Comparison of ENCODE assay signal across 15 cellular contexts in genomic region chr10:16756561-16757221, GRCh38.
DNase-seq lines count a peak whose midpoint lies in the region; ATAC-seq and TF ChIP-seq lines count a peak whose summit lies in the region.
"Had no signal": no experiment of that assay in that cellular context is flagged by ENCODE, and none has a peak within 500 bp of the region (broad histone marks: within the 10 kb centered on the region; RNA-seq: fewer than 3 reads in every experiment).

No MANE protein-coding gene starts in this region.

- H3K27ac ChIP-seq in transverse colon: no peak overlapping the region

- TF ChIP-seq POLR2A in transverse colon (IDR thresholded peaks at IDR 0.05): no peak

- DNase-seq in GM04503 (ENCODE audit: low read depth) (peak; percentile 34), fibroblast of peridontal ligament (ENCODE audit: extremely low read depth) (peak; percentile 70), transverse colon (no peak)
- DNase-seq in T-helper 2 cell treated with Interferon-gamma antibody and Interleukin-4, amounts not matched to agents 5 μg/mL and 100 μg/mL, for 36 hours (ENCODE audit: low spot score): no peak
- DNase-seq: activated CD4-positive, alpha-beta memory T cell treated with anti-CD3 and anti-CD28 coated beads for 36 hours; effector CD4-positive, alpha-beta T cell; NCI-H2029 treated with DMSO at 0.1 percent for 48 hours; NCI-H526 treated with DMSO at 0.1 percent for 48 hours; nucleus accumbens; PC-3; SK-N-SH; stimulated activated CD4-positive, alpha-beta T cell treated with anti-CD3 and anti-CD28 coated beads, Interleukin-4, amount 100 ng/mL, for 4 hours had no signal

- no peaks in the 10 kb centered on the region for H3K27me3 ChIP-seq in transverse colon

- no peaks in the 10 kb centered on the region for H3K4me1 ChIP-seq in transverse colon

- H3K27ac Mint-ChIP-seq in T-helper 2 cell treated with Interferon-gamma antibody and Interleukin-4, amounts not matched to agents 5 μg/mL and 100 μg/mL, for 36 hours: peak overlapping the region; percentile 16
- no peak overlapping the region for H3K27ac Mint-ChIP-seq in stimulated activated memory B cell treated with anti-CD40 and anti-IgM and Interleukin-4, amounts not matched to agents 10 μg/mL and 1 μg/mL and 100 μg/mL, for 72 hours
- H3K27ac Mint-ChIP-seq: activated CD4-positive, alpha-beta memory T cell treated with anti-CD3 and anti-CD28 coated beads for 36 hours had no signal

- no peak overlapping the region for H3K4me3 Mint-ChIP-seq in T-helper 2 cell treated with Interferon-gamma antibody and Interleukin-4, amounts not matched to agents 5 μg/mL and 100 μg/mL, for 36 hours
- H3K4me3 Mint-ChIP-seq in stimulated activated memory B cell treated with anti-CD40 and anti-IgM and Interleukin-4, amounts not matched to agents 10 μg/mL and 1 μg/mL and 100 μg/mL, for 72 hours: no peak overlapping the region
- H3K4me3 Mint-ChIP-seq: activated CD4-positive, alpha-beta memory T cell treated with anti-CD3 and anti-CD28 coated beads for 36 hours had no signal

- H3K9me3 Mint-ChIP-seq in T-helper 2 cell treated with Interferon-gamma antibody and Interleukin-4, amounts not matched to agents 5 μg/mL and 100 μg/mL, for 36 hours: no peaks in the 10 kb centered on the region
- no peaks in the 10 kb centered on the region for H3K9me3 Mint-ChIP-seq in stimulated activated memory B cell treated with anti-CD40 and anti-IgM and Interleukin-4, amounts not matched to agents 10 μg/mL and 1 μg/mL and 100 μg/mL, for 72 hours
- H3K9me3 Mint-ChIP-seq: activated CD4-positive, alpha-beta memory T cell treated with anti-CD3 and anti-CD28 coated beads for 36 hours had no signal

- H3K27me3 Mint-ChIP-seq in T-helper 2 cell treated with Interferon-gamma antibody and Interleukin-4, amounts not matched to agents 5 μg/mL and 100 μg/mL, for 36 hours (ENCODE audit: low read depth): no peaks in the 10 kb centered on the region
- no peaks in the 10 kb centered on the region for H3K27me3 Mint-ChIP-seq in stimulated activated memory B cell treated with anti-CD40 and anti-IgM and Interleukin-4, amounts not matched to agents 10 μg/mL and 1 μg/mL and 100 μg/mL, for 72 hours
- H3K27me3 Mint-ChIP-seq: activated CD4-positive, alpha-beta memory T cell treated with anti-CD3 and anti-CD28 coated beads for 36 hours had no signal

- peaks cover 15% of the 10 kb centered on the region for H3K36me3 Mint-ChIP-seq in T-helper 2 cell treated with Interferon-gamma antibody and Interleukin-4, amounts not matched to agents 5 μg/mL and 100 μg/mL, for 36 hours (ENCODE audit: low read depth)
- H3K36me3 Mint-ChIP-seq in stimulated activated memory B cell treated with anti-CD40 and anti-IgM and Interleukin-4, amounts not matched to agents 10 μg/mL and 1 μg/mL and 100 μg/mL, for 72 hours: peaks cover 59% of the 10 kb centered on the region

- in situ Hi-C loops in transverse colon (cut with MboI; ENCODE audit: low pct_ligation_motif_present in 1 of 4, low pct_unique_long_range_greater_than_20kb in 1 of 4, low sequenced_read_pairs in 3 of 4): loop anchor here in 1 of 4 donors (25.0 kb wide), 1 partner anchor 869 kb away; no protein-coding TSS in a partner anchor

- H3K9me3 ChIP-seq in transverse colon: no peaks in the 10 kb centered on the region
- H3K9me3 ChIP-seq: SK-N-SH had no signal

- peaks cover 1% of the 10 kb centered on the region for H3K4me1 Mint-ChIP-seq in T-helper 2 cell treated with Interferon-gamma antibody and Interleukin-4, amounts not matched to agents 5 μg/mL and 100 μg/mL, for 36 hours (ENCODE audit: low read depth)
- no peaks in the 10 kb centered on the region for H3K4me1 Mint-ChIP-seq in stimulated activated memory B cell treated with anti-CD40 and anti-IgM and Interleukin-4, amounts not matched to agents 10 μg/mL and 1 μg/mL and 100 μg/mL, for 72 hours

- ATAC-seq in stimulated activated memory B cell treated with anti-CD40 and anti-IgM and Interleukin-4, amounts not matched to agents 10 μg/mL and 1 μg/mL and 100 μg/mL, for 72 hours: peak; percentile 36
- ATAC-seq in GM21723 (IDR thresholded peaks at IDR 0.05; ENCODE audit: unreplicated experiment) (no peak), HG03342 (IDR thresholded peaks at IDR 0.05; ENCODE audit: unreplicated experiment) (no peak)
- ATAC-seq: PC-3 had no signal

- no peak for TF ChIP-seq EP300 in transverse colon (IDR thresholded peaks at IDR 0.05; ENCODE audit: low read depth)

- H3K4me3 ChIP-seq in transverse colon: no peak overlapping the region

- H3K36me3 ChIP-seq in transverse colon: peaks cover 0 to 6% (median 0%) of the 10 kb centered on the region in 4 donors

- no peak for TF ChIP-seq CTCF in transverse colon (IDR thresholded peaks at IDR 0.05)

- WGBS in transverse colon (ENCODE audit: low coverage in 1 of 2), 2 donors: 80 to 88% methylated on average over 11 to 12 of the region's 12 CpGs

- intact Hi-C loops in transverse colon (cut with DNase I; ENCODE audit: low total_unique reads): no loop called here

Comparison
In these comparisons a context has a peak if more than half of its experiments do, and no peak if none do; other contexts are left out.
1. DNase-seq: peak in GM04503 (single experiment) and fibroblast of peridontal ligament (single experiment); none in T-helper 2 cell treated with Interferon-gamma antibody and Interleukin-4, amounts not matched to agents 5 μg/mL and 100 μg/mL, for 36 hours (single experiment) and transverse colon (single experiment).